12 cellular contexts compared by ENCODE assay signal in genomic region chr20:45639687-45640086, GRCh38. TPM values are rescaled to one million over a fixed set of nuclear protein-coding genes. Genes with fewer than 3 reads are reported as not detected.
"Had no signal": no experiment of that assay in that cellular context is flagged by ENCODE, and none has a peak within 500 bp of the region (broad histone marks: within the 10 kb centered on the region; RNA-seq: fewer than 3 reads in every experiment).

No MANE protein-coding gene starts in this region.

- H3K9me3 ChIP-seq: HAP-1 had no signal

- DNase-seq: GM23248, GOT3, H7, HFFc6, Karpas-422, KBM-7 had no signal

- H3K27ac ChIP-seq: GM23248, HL-60, KMS-11 had no signal

- H3K4me2 ChIP-seq: KMS-11 had no signal

- H3K4me1 ChIP-seq: HAP-1 had no signal

- ATAC-seq: HCT116 had no signal

- H3K36me3 ChIP-seq: HAP-1 had no signal

- H2AFZ ChIP-seq: GM23248 had no signal

- H3K9ac ChIP-seq: GM23248, KMS-11 had no signal

- H3K4me3 ChIP-seq: GM23248, HAP-1 had no signal

RNA-seq across cellular contexts. Expression of gene WFDC9, which starts 8.6 kb away (rescaled TPM):
- total RNA-seq: GM23248, H4, H7, HFFc6, HT1080 had no signal
- polyA plus RNA-seq: GM23248 had no signal

RNA-seq across cellular contexts. Expression of gene WFDC10A, which starts 10.1 kb away (rescaled TPM):
- total RNA-seq: GM23248, H4, H7, HFFc6, HT1080 had no signal
- polyA plus RNA-seq: GM23248 had no signal

RNA-seq across cellular contexts. Expression of gene WFDC11, which starts 30.4 kb away (rescaled TPM):
- total RNA-seq: GM23248, H4, H7, HFFc6, HT1080 had no signal
- polyA plus RNA-seq: GM23248 had no signal
